In the genomic region with DNA sequence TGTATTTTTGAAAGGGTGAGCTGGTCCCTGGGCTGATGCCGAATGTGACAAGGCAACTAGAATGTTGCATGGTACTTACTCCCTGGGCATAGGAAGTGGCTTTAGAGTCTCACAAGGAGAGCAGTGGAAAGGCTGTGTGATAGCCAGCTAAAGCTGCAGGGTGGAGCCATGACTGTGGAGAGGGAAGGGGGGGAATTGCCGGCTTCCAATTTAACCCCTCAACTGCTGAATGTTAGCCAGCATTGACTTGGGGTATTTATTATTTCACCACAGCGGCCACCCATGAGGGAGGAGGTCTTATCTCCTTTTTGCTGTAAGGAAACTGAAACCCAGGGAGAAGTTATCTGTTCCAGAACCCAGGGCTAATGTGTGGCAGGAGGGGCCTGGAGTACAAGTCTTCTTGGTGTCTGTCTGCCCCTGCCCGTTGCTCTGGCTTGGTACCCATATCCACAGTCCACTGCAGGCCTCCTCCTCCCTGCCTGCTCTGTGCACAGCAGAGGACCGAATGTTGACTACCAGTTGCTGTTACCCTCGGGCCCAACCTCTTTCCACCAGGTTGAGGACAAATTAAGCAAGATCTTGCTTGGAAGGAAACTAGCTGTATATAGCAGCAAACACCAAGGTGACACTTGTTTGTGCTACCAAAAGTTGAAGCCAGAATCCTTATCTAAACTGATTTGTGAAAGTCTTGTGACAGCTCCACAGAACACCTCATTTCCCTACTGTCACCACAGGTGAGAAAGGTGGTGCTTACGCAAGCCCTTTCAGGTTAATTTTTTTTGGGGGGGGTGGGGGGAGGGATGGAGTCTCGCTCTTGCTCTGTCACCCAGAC, we compare ENCODE assay signal across 13 cellular contexts. TPM values are rescaled to one million over a fixed set of nuclear protein-coding genes. Genes with fewer than 3 reads are reported as not detected.
DNase-seq lines count a peak whose midpoint lies in the region; ATAC-seq, FAIRE-seq and TF ChIP-seq lines count a peak whose summit lies in the region.
"Had no signal": no experiment of that assay in that cellular context is flagged by ENCODE, and none has a peak within 500 bp of the region (broad histone marks: within the 10 kb centered on the region; RNA-seq: fewer than 3 reads in every experiment).

No MANE protein-coding gene starts in this region.

- peak overlapping the region; percentile 63 for H3K4me3 Mint-ChIP-seq in astrocyte (ENCODE audit: unreplicated experiment)

- no peak overlapping the region for H2BK120ac ChIP-seq in IMR-90 (ENCODE audit: low read depth, low read length)

- no TSS peak for BruUV-seq in IMR-90 (replicated peaks; lab: Mats Ljungman, UMichigan)

- POLR2A ChIA-PET in IMR-90 (lab: Charles Lee; ENCODE audit: unreplicated experiment): no interaction called here

- H3K4me1 ChIP-seq in IMR-90 (ENCODE audit: control insufficient read depth, insufficient read depth, low read length) (peaks cover 25% of the 10 kb centered on the region), astrocyte (ENCODE audit: insufficient read depth, low read length) (peaks cover 63% of the 10 kb centered on the region), left lung (peaks cover 68 to 98% of the 10 kb centered on the region in 2 donors), spleen (peaks cover 17 to 100% (median 77%) of the 10 kb centered on the region in 6 donors)

- H3K79me1 ChIP-seq in IMR-90 (ENCODE audit: low read depth in 1 of 2, low read length in 2 of 2): peaks cover 44 to 59% of the 10 kb centered on the region in 2 experiments

- TF ChIP-seq POLR2A in IMR-90 (IDR thresholded peaks at IDR 0.05; ENCODE audit: low read depth, low read length) (no peak), spleen (IDR thresholded peaks at IDR 0.05) (no peak)

- H3K27me3 ChIP-seq in IMR-90 (ENCODE audit: control insufficient read depth, insufficient read depth, low read length): peaks cover 2% of the 10 kb centered on the region
- no peaks in the 10 kb centered on the region for H3K27me3 ChIP-seq in astrocyte (ENCODE audit: insufficient read depth, low read length)
- H3K27me3 ChIP-seq in left lung: no peaks in the 10 kb centered on the region
- no peaks in the 10 kb centered on the region for H3K27me3 ChIP-seq in spleen (replicated peaks in 1 of 7)

- H3K36me3 ChIP-seq in IMR-90 (ENCODE audit: control insufficient read depth, insufficient read depth, low read length): peaks cover 2% of the 10 kb centered on the region; the same call in 1 of the 2 replicates
- H3K36me3 ChIP-seq in astrocyte (ENCODE audit: insufficient read depth, low read length): no peaks in the 10 kb centered on the region
- H3K36me3 ChIP-seq in left lung: no peaks in the 10 kb centered on the region
- peaks cover 0 to 28% (median 0%) of the 10 kb centered on the region in 6 donors for H3K36me3 ChIP-seq in spleen

- H3K9ac ChIP-seq in IMR-90 (ENCODE audit: low read depth, low read length) (no peak overlapping the region), astrocyte (ENCODE audit: low read length) (no peak overlapping the region)

- WGBS in IMR-90 (ENCODE audit: extremely low coverage in 2 of 2, insufficient read length in 1 of 2), 2 experiments: 50% methylated on average over 1 of the region's 8 CpGs; no CpG with 5 or more reads in 1 of the 2 experiments
- WGBS in spleen, 5 donors: 46 to 75% (median 57%) methylated on average over 8 of the region's 8 CpGs

- no peak for ATAC-seq in IMR-90 (ENCODE audit: low read depth)
- peak; percentile 10 for ATAC-seq in left lung
- no peak for ATAC-seq in HG03159 (IDR thresholded peaks at IDR 0.05; ENCODE audit: unreplicated experiment)

- H2BK15ac ChIP-seq in IMR-90 (ENCODE audit: low read depth, low read length): no peak overlapping the region

- H4K20me1 ChIP-seq in IMR-90 (ENCODE audit: insufficient read depth, low read length) (peaks cover 88% of the 10 kb centered on the region), astrocyte (ENCODE audit: insufficient read depth, low read length) (peaks cover 61% of the 10 kb centered on the region)

- H4K91ac ChIP-seq in IMR-90 (ENCODE audit: insufficient read depth, low read depth, low read length): no peak overlapping the region

- H2BK20ac ChIP-seq in IMR-90 (ENCODE audit: low read depth, low read length): no peak overlapping the region

- H2AFZ ChIP-seq in IMR-90 (replicated peaks; ENCODE audit: low read length, poor library complexity): no peak overlapping the region
- H2AFZ ChIP-seq in astrocyte (ENCODE audit: low read depth, low read length): no peak overlapping the region

- no peak for TF ChIP-seq RAD21 in IMR-90 (IDR thresholded peaks at IDR 0.05; ENCODE audit: low read length)

- H3K9me3 ChIP-seq in IMR-90 (ENCODE audit: control insufficient read depth, insufficient read depth, low read length) (no peaks in the 10 kb centered on the region), astrocyte (ENCODE audit: insufficient read depth, low read depth, low read length) (no peaks in the 10 kb centered on the region), left lung (no peaks in the 10 kb centered on the region), spleen (no peaks in the 10 kb centered on the region)

- no peak overlapping the region for H4K5ac ChIP-seq in IMR-90 (ENCODE audit: low read depth, low read length)

- dilution Hi-C loops in IMR-90 (cut with HindIII; ENCODE audit: low sequenced_read_pairs, unreplicated experiment): no loop called here

- H3K18ac ChIP-seq in IMR-90 (ENCODE audit: low read depth, low read length): no peak overlapping the region

- no peak overlapping the region for H3K14ac ChIP-seq in IMR-90 (replicated peaks; ENCODE audit: low read depth, low read length)

- H3K4me1 Mint-ChIP-seq in astrocyte (ENCODE audit: low read depth, unreplicated experiment): peaks cover 60% of the 10 kb centered on the region

- TF ChIP-seq CTCF in IMR-90 (conservative IDR thresholded peaks at IDR 0.05; ENCODE audit: low read depth, low read length) (no peak), astrocyte (IDR thresholded peaks at IDR 0.05; ENCODE audit: insufficient read depth, low read depth, low read length) (no peak), left lung (IDR thresholded peaks at IDR 0.05) (no peak), spleen (IDR thresholded peaks at IDR 0.05 in 8 of 11, conservative IDR thresholded peaks at IDR 0.05 in 3 of 11) (no peak), GM10266 (IDR thresholded peaks at IDR 0.05; ENCODE audit: control insufficient read depth, insufficient read depth, low read depth, missing control alignments) (no peak)

- H3K79me2 ChIP-seq in astrocyte (ENCODE audit: insufficient read depth, low read length): peaks cover 64% of the 10 kb centered on the region

- peaks cover 4% of the 10 kb centered on the region for H3K36me3 Mint-ChIP-seq in astrocyte (ENCODE audit: low read depth, unreplicated experiment)

- H2AK5ac ChIP-seq in IMR-90 (ENCODE audit: low read depth, low read length): peak overlapping the region; percentile 13; the same call in 1 of the 2 replicates

- DNase-seq in IMR-90 (no peak), astrocyte (ENCODE audit: low read depth) (no peak), left lung (no peak), spleen (no peak), NCI-H446 (lab: John Stamatoyannopoulos, UW) (no peak), GM10266 (ENCODE audit: extremely low spot score) (no peak)
- no peak for DNase-seq in activated effector memory CD4-positive, alpha-beta T cell treated with Interleukin-2 at 50 U/mL for 16 hours
- DNase-seq: NK-92 treated with Interleukin-12 subunit alpha and Interleukin-12 subunit beta, amount 100 ng/mL, for 24 hours; stimulated activated CD4-positive, alpha-beta T cell treated with anti-CD3 and anti-CD28 coated beads, Interleukin-4, amount 100 ng/mL, for 24 hours had no signal

- intact Hi-C loops in IMR-90 (cut with micrococcal nuclease) (loop anchor here (5.0 kb wide), 1 partner anchor 39 kb away; a partner anchor contains a TSS), left lung (cut with DNase I) (no loop called here), spleen (cut with DNase I; ENCODE audit: low total_unique reads) (no loop called here)

- peaks cover 25% of the 10 kb centered on the region for H3K9me1 ChIP-seq in IMR-90 (ENCODE audit: insufficient read depth, low read length)

- H2BK5ac ChIP-seq in IMR-90 (ENCODE audit: low read depth, low read length, poor library complexity, severe bottlenecking): no peak overlapping the region

- H3K56ac ChIP-seq in IMR-90 (ENCODE audit: extremely low read depth, insufficient read depth, low read length): no peak overlapping the region

- H3K4me3 ChIP-seq in IMR-90 (ENCODE audit: insufficient read depth, low read depth, low read length): no peak overlapping the region
- no peak overlapping the region for H3K4me3 ChIP-seq in astrocyte (ENCODE audit: insufficient read depth, low read depth, low read length)
- no peak overlapping the region for H3K4me3 ChIP-seq in left lung
- H3K4me3 ChIP-seq in spleen: no peak overlapping the region

- no peaks in the 10 kb centered on the region for H3K9me3 Mint-ChIP-seq in astrocyte (ENCODE audit: unreplicated experiment)

- in situ Hi-C loops in IMR-90 (cut with MboI; ENCODE audit: low sequenced_read_pairs): no loop called here

- CTCF ChIA-PET in IMR-90 (lab: Yijun Ruan, JAX): interaction anchor here (0.6 to 0.7 kb wide), 2 partner anchors 200 to 213 kb away, joined by 3 to 4 read pairs; no protein-coding TSS in a partner anchor

- H3K27ac ChIP-seq in IMR-90 (ENCODE audit: insufficient read depth, low read length): no peak overlapping the region
- no peak overlapping the region for H3K27ac ChIP-seq in astrocyte (ENCODE audit: low read depth, low read length)
- H3K27ac ChIP-seq in left lung: peak overlapping the region; percentile 77 to 91
- peak overlapping the region in 7 of 8 donors; percentile 6 to 85 (median 69) for H3K27ac ChIP-seq in spleen

- H3K27me3 Mint-ChIP-seq in astrocyte (ENCODE audit: low read depth, unreplicated experiment): no peaks in the 10 kb centered on the region

- H3K4ac ChIP-seq in IMR-90 (ENCODE audit: low read depth, low read length): no peak overlapping the region

- H2AK9ac ChIP-seq in IMR-90 (replicated peaks; ENCODE audit: low read depth, low read length, poor library complexity): no peak overlapping the region

- H3K4me2 ChIP-seq in IMR-90 (ENCODE audit: low read depth, low read length): no peak overlapping the region
- peak overlapping the region; percentile 71 for H3K4me2 ChIP-seq in astrocyte (ENCODE audit: low read length)

- no peak overlapping the region for H3K23ac ChIP-seq in IMR-90 (ENCODE audit: low read depth, low read length)

- no peak overlapping the region for H4K8ac ChIP-seq in IMR-90 (ENCODE audit: low read depth in 2 of 2, low read length in 2 of 2)

- FAIRE-seq in astrocyte (lab: Jason Lieb, UNC): no peak
- FAIRE-seq: TTC549 had no signal

- peak overlapping the region; percentile 34 for H3K27ac Mint-ChIP-seq in astrocyte (ENCODE audit: unreplicated experiment)

RNA-seq across cellular contexts. Expression of a gene that starts 37.6 kb away (rescaled TPM):
- total RNA-seq in IMR-90 (2012; rRNA removed) (29.2 and 31.0 TPM in 2 replicates), astrocyte (73.6 and 75.7 TPM in 2 replicates), left lung (10 to 100 TPM; 48.4 to 49.8 TPM), spleen (100 to 1,000 TPM in 2 of 7 donors, 10 to 100 TPM in 5; 38.6 to 149 (median 55.4) TPM)
- polyA plus RNA-seq in IMR-90 (2012; rRNA removed) (20.7 and 22.2 TPM in 2 replicates), spleen (10 to 100 TPM; 15.9 to 24.1 (median 16.1) TPM)
- polyA plus RNA-seq in IMR-90 (2012; cell fraction: cytosol; rRNA removed): 17.2 and 31.3 TPM in 2 replicates
- 18.9 and 19.8 TPM in 2 replicates for polyA plus RNA-seq in IMR-90 (2012; cell fraction: nucleus; rRNA removed; ENCODE audit: low replicate concordance)

RNA-seq across cellular contexts. Expression of a gene that starts 55.9 kb away (rescaled TPM):
- total RNA-seq in IMR-90 (2012; rRNA removed) (not detected in 2 replicates), astrocyte (not detected in 2 replicates), left lung (under 1 TPM; 0.52 to 0.58 TPM), spleen (1 to 10 TPM in 1 of 7 donors, not detected in 6; 1.0 TPM)
- polyA plus RNA-seq in IMR-90 (2012; rRNA removed) (not detected in 2 replicates), spleen (under 1 TPM in 2 of 3 donors, not detected in 1; 0.20 to 0.30 TPM)
- not detected in 2 replicates for polyA plus RNA-seq in IMR-90 (2012; cell fraction: cytosol; rRNA removed)
- polyA plus RNA-seq in IMR-90 (2012; cell fraction: nucleus; rRNA removed; ENCODE audit: low replicate concordance): not detected in 2 replicates
- total RNA-seq: epithelial cell of proximal tubule, lung microvascular endothelial cell had no signal

Comparison
In these comparisons a context has a peak if more than half of its experiments do, and no peak if none do; other contexts are left out.
1. H3K27ac ChIP-seq: peak in left lung (2 of 2) and spleen (7 of 8); none in IMR-90 (single experiment) and astrocyte (single experiment).